ENCODE assay signal across 1 cellular context in genomic region chr19:8307965-8308866, GRCh38.
TF ChIP-seq lines count a peak whose summit lies in the region.

Gene CD320 (minus strand): TSS chr19:8308358. CDS start chr19:8308290, 68 bp downstream.

TF ChIP-seq in K562, 482 proteins besides CTCF, POLR2A, EP300 and RAD21 (continued from another document and continues in another):
- TF ChIP-seq, protein P1, sequence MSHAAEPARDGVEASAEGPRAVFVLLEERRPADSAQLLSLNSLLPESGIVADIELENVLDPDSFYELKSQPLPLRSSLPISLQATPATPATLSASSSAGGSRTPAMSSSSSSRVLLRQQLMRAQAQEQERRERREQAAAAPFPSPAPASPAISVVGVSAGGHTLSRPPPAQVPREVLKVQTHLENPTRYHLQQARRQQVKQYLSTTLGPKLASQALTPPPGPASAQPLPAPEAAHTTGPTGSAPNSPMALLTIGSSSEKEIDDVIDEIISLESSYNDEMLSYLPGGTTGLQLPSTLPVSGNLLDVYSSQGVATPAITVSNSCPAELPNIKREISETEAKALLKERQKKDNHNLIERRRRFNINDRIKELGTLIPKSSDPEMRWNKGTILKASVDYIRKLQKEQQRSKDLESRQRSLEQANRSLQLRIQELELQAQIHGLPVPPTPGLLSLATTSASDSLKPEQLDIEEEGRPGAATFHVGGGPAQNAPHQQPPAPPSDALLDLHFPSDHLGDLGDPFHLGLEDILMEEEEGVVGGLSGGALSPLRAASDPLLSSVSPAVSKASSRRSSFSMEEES (CRISPR knock-in tag; IDR thresholded peaks at IDR 0.05): no peak
- TF ChIP-seq SMARCB1 (IDR thresholded peaks at IDR 0.05; ENCODE audit: insufficient read length, low read depth): no peak
- TF ChIP-seq TAL1 (IDR thresholded peaks at IDR 0.05): no peak
- no peak for TF ChIP-seq ZNF668 (CRISPR knock-in tag; IDR thresholded peaks at IDR 0.05)
- peak; percentile 88 for TF ChIP-seq ZNF12 (CRISPR knock-in tag; IDR thresholded peaks at IDR 0.05)
- TF ChIP-seq, protein P2, sequence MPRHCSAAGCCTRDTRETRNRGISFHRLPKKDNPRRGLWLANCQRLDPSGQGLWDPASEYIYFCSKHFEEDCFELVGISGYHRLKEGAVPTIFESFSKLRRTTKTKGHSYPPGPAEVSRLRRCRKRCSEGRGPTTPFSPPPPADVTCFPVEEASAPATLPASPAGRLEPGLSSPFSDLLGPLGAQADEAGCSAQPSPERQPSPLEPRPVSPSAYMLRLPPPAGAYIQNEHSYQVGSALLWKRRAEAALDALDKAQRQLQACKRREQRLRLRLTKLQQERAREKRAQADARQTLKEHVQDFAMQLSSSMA (CRISPR knock-in tag; IDR thresholded peaks at IDR 0.05): no peak
- TF ChIP-seq, protein P3, sequence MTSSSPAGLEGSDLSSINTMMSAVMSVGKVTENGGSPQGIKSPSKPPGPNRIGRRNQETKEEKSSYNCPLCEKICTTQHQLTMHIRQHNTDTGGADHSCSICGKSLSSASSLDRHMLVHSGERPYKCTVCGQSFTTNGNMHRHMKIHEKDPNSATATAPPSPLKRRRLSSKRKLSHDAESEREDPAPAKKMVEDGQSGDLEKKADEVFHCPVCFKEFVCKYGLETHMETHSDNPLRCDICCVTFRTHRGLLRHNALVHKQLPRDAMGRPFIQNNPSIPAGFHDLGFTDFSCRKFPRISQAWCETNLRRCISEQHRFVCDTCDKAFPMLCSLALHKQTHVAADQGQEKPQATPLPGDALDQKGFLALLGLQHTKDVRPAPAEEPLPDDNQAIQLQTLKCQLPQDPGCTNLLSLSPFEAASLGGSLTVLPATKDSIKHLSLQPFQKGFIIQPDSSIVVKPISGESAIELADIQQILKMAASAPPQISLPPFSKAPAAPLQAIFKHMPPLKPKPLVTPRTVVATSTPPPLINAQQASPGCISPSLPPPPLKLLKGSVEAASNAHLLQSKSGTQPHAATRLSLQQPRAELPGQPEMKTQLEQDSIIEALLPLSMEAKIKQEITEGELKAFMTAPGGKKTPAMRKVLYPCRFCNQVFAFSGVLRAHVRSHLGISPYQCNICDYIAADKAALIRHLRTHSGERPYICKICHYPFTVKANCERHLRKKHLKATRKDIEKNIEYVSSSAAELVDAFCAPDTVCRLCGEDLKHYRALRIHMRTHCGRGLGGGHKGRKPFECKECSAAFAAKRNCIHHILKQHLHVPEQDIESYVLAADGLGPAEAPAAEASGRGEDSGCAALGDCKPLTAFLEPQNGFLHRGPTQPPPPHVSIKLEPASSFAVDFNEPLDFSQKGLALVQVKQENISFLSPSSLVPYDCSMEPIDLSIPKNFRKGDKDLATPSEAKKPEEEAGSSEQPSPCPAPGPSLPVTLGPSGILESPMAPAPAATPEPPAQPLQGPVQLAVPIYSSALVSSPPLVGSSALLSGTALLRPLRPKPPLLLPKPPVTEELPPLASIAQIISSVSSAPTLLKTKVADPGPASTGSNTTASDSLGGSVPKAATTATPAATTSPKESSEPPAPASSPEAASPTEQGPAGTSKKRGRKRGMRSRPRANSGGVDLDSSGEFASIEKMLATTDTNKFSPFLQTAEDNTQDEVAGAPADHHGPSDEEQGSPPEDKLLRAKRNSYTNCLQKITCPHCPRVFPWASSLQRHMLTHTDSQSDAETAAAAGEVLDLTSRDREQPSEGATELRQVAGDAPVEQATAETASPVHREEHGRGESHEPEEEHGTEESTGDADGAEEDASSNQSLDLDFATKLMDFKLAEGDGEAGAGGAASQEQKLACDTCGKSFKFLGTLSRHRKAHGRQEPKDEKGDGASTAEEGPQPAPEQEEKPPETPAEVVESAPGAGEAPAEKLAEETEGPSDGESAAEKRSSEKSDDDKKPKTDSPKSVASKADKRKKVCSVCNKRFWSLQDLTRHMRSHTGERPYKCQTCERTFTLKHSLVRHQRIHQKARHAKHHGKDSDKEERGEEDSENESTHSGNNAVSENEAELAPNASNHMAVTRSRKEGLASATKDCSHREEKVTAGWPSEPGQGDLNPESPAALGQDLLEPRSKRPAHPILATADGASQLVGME (CRISPR knock-in tag; IDR thresholded peaks at IDR 0.05): no peak
- TF ChIP-seq KLF16 (IDR thresholded peaks at IDR 0.05): no peak
- no peak for TF ChIP-seq MECOM (CRISPR knock-in tag; IDR thresholded peaks at IDR 0.05)
- TF ChIP-seq, protein P4, sequence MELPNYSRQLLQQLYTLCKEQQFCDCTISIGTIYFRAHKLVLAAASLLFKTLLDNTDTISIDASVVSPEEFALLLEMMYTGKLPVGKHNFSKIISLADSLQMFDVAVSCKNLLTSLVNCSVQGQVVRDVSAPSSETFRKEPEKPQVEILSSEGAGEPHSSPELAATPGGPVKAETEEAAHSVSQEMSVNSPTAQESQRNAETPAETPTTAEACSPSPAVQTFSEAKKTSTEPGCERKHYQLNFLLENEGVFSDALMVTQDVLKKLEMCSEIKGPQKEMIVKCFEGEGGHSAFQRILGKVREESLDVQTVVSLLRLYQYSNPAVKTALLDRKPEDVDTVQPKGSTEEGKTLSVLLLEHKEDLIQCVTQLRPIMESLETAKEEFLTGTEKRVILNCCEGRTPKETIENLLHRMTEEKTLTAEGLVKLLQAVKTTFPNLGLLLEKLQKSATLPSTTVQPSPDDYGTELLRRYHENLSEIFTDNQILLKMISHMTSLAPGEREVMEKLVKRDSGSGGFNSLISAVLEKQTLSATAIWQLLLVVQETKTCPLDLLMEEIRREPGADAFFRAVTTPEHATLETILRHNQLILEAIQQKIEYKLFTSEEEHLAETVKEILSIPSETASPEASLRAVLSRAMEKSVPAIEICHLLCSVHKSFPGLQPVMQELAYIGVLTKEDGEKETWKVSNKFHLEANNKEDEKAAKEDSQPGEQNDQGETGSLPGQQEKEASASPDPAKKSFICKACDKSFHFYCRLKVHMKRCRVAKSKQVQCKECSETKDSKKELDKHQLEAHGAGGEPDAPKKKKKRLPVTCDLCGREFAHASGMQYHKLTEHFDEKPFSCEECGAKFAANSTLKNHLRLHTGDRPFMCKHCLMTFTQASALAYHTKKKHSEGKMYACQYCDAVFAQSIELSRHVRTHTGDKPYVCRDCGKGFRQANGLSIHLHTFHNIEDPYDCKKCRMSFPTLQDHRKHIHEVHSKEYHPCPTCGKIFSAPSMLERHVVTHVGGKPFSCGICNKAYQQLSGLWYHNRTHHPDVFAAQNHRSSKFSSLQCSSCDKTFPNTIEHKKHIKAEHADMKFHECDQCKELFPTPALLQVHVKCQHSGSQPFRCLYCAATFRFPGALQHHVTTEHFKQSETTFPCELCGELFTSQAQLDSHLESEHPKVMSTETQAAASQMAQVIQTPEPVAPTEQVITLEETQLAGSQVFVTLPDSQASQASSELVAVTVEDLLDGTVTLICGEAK (IDR thresholded peaks at IDR 0.05): peak; percentile 88
- TF ChIP-seq, protein P4 (CRISPR knock-in tag; IDR thresholded peaks at IDR 0.05): peak; percentile 59; the same call in 1 of the 2 replicates
- TF ChIP-seq ZNF583 (CRISPR knock-in tag; IDR thresholded peaks at IDR 0.05): peak; percentile 42; the same call in 1 of the 2 replicates
- peak; percentile 76 for TF ChIP-seq RBBP5 (IDR thresholded peaks at IDR 0.05; ENCODE audit: borderline replicate concordance, insufficient read depth, low read length, poor library complexity, severe bottlenecking)
- TF ChIP-seq, protein P5, sequence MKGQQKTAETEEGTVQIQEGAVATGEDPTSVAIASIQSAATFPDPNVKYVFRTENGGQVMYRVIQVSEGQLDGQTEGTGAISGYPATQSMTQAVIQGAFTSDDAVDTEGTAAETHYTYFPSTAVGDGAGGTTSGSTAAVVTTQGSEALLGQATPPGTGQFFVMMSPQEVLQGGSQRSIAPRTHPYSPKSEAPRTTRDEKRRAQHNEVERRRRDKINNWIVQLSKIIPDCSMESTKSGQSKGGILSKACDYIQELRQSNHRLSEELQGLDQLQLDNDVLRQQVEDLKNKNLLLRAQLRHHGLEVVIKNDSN (CRISPR knock-in tag; IDR thresholded peaks at IDR 0.05): peak; percentile 86
- peak; percentile 79 for TF ChIP-seq HMGXB4 (CRISPR knock-in tag; IDR thresholded peaks at IDR 0.05)
- no peak for TF ChIP-seq KAT8 (IDR thresholded peaks at IDR 0.05; ENCODE audit: low read depth)
- TF ChIP-seq TCF15 (CRISPR knock-in tag; IDR thresholded peaks at IDR 0.05): no peak
- TF ChIP-seq CBX8 (IDR thresholded peaks at IDR 0.05; ENCODE audit: borderline replicate concordance, extremely low read depth, low read depth, low read length, poor library complexity, severe bottlenecking): no peak
- TF ChIP-seq KDM4B (IDR thresholded peaks at IDR 0.05; ENCODE audit: borderline replicate concordance in 2 of 2, low read depth in 1 of 2): no peak
- TF ChIP-seq ZNF785 (CRISPR knock-in tag; IDR thresholded peaks at IDR 0.05): no peak
- no peak for TF ChIP-seq NCOA4 (IDR thresholded peaks at IDR 0.05; ENCODE audit: partially characterized antibody)
- TF ChIP-seq HSF4 (CRISPR knock-in tag; IDR thresholded peaks at IDR 0.05; ENCODE audit: borderline replicate concordance): no peak
- TF ChIP-seq HNRNPK (IDR thresholded peaks at IDR 0.05; ENCODE audit: low read depth, low read length, poor library complexity, severe bottlenecking): no peak
- peak; percentile 88 for TF ChIP-seq POLR2B (IDR thresholded peaks at IDR 0.05; ENCODE audit: low read depth, partially characterized antibody)
- TF ChIP-seq ZNF134 (CRISPR knock-in tag; conservative IDR thresholded peaks at IDR 0.05): no peak
- TF ChIP-seq SUPT5H (IDR thresholded peaks at IDR 0.05): peak; percentile 89
- TF ChIP-seq NRF1 (conservative IDR thresholded peaks at IDR 0.05 in 1 of 2, IDR thresholded peaks at IDR 0.05 in 1 of 2): peak; percentile 99
- TF ChIP-seq FOXK2 (conservative IDR thresholded peaks at IDR 0.05 in 1 of 2, IDR thresholded peaks at IDR 0.05 in 1 of 2; ENCODE audit: low read depth in 2 of 2): peak in 1 of 2 experiments; percentile 66; a peak in 1 of 4 replicates
- TF ChIP-seq TSC22D4 (tag; IDR thresholded peaks at IDR 0.05): no peak
- TF ChIP-seq HOXB6 (CRISPR knock-in tag; IDR thresholded peaks at IDR 0.05; ENCODE audit: borderline replicate concordance): no peak; the same call in 1 of the 2 replicates
- TF ChIP-seq HNRNPH1 (optimal IDR thresholded peaks at IDR 0.05; ENCODE audit: low read depth, low read length): no peak
- no peak for TF ChIP-seq CEBPG (CRISPR knock-in tag; IDR thresholded peaks at IDR 0.05)
- no peak for TF ChIP-seq CEBPG (tag; conservative IDR thresholded peaks at IDR 0.05 in 1 of 2, IDR thresholded peaks at IDR 0.05 in 1 of 2)
- TF ChIP-seq PCBP1 (IDR thresholded peaks at IDR 0.05; ENCODE audit: low read depth, low read length, poor library complexity, severe bottlenecking): peak; percentile 78
- no peak for TF ChIP-seq SMARCC2 (IDR thresholded peaks at IDR 0.05; ENCODE audit: low read depth)
- TF ChIP-seq CREB1 (IDR thresholded peaks at IDR 0.05): peak; percentile 65
- TF ChIP-seq CREB1 (CRISPR knock-in tag; IDR thresholded peaks at IDR 0.05): peak; percentile 84
- no peak for TF ChIP-seq ZC3H11A (IDR thresholded peaks at IDR 0.05; ENCODE audit: low read depth, low read length)
- TF ChIP-seq KDM1A (IDR thresholded peaks at IDR 0.05): no peak
- TF ChIP-seq, protein P6, sequence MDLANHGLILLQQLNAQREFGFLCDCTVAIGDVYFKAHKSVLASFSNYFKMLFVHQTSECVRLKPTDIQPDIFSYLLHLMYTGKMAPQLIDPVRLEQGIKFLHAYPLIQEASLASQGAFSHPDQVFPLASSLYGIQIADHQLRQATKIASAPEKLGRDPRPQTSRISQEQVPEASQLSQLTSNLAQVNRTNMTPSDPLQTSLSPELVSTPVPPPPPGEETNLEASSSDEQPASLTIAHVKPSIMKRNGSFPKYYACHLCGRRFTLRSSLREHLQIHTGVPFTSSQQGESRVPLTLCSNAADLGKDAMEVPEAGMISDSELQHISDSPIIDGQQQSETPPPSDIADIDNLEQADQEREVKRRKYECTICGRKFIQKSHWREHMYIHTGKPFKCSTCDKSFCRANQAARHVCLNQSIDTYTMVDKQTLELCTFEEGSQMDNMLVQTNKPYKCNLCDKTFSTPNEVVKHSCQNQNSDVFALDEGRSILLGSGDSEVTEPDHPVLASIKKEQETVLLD (IDR thresholded peaks at IDR 0.05): peak; percentile 92
- TF ChIP-seq HDAC8 (tag; IDR thresholded peaks at IDR 0.05): 0 out of 2 replicates have a peak, but pooled peaks have one; percentile 25
- TF ChIP-seq JUND (IDR thresholded peaks at IDR 0.05; ENCODE audit: borderline replicate concordance, low read depth, low read length): peak; percentile 28; the same call in 1 of the 2 replicates
- peak; percentile 43; the same call in 1 of the 3 replicates for TF ChIP-seq JUND (tag; IDR thresholded peaks at IDR 0.05; ENCODE audit: borderline replicate concordance, low read depth, low read length)
